ENCODE assay signal across 11 cellular contexts in the genomic region with DNA sequence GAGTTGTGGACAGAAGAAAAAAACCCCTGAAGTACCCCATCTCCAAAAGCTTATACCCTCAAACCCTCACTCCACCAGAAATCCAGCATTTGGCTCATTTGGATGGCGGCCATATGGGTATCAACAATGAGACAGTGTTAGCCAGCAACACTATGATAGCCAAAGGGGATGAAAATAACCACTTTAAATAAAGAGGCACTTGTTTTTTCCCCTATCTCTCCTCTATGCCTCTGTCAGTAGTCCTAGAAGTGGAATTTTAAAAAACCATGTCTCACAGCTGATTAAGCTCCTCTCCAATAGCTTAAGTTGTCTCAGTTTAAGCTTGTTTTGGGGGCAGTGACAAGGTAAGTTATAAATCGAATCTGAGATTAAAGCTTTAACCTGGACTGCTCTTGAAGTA.
"Had no signal": no experiment of that assay in that cellular context is flagged by ENCODE, and none has a peak within 500 bp of the region (broad histone marks: within the 10 kb centered on the region; RNA-seq: fewer than 3 reads in every experiment).

No MANE protein-coding gene starts in this region.

- DNase-seq: effector memory CD4-positive, alpha-beta T cell; kidney glomerular epithelial cell; naive thymus-derived CD4-positive, alpha-beta T cell; nephron progenitor cell; right cardiac atrium; small intestine; stimulated activated CD4-positive, alpha-beta T cell treated with anti-CD3 and anti-CD28 coated beads, Interleukin-12 subunit alpha, Interleukin-12 subunit beta, amount 100 ng/mL, for 4 hours; stimulated activated naive CD4-positive, alpha-beta T cell; stomach; trophoblast cell had no signal

- ATAC-seq: gastroesophageal sphincter; naive thymus-derived CD4-positive, alpha-beta T cell; right cardiac atrium had no signal
